In the genomic region with DNA sequence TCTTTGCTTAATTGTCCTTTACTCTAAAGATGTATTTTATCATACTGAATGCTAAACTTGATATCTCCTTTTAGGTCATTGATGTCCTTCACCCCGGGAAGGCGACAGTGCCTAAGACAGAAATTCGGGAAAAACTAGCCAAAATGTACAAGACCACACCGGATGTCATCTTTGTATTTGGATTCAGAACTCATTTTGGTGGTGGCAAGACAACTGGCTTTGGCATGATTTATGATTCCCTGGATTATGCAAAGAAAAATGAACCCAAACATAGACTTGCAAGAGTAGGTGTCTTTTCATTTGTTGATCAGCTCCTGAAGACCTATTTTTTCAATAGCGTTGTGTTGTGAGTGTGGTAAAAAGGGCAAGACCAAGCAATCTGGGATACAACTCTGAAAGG, we compare ENCODE assay signal across 12 cellular contexts. TPM values are rescaled to one million over a fixed set of nuclear protein-coding genes. Genes with fewer than 3 reads are reported as not detected.
DNase-seq lines count a peak whose midpoint lies in the region; ATAC-seq, FAIRE-seq and TF ChIP-seq lines count a peak whose summit lies in the region.
"Had no signal": no experiment of that assay in that cellular context is flagged by ENCODE, and none has a peak within 500 bp of the region (broad histone marks: within the 10 kb centered on the region; RNA-seq: fewer than 3 reads in every experiment).

No MANE protein-coding gene starts in this region.

- H3K4me3 ChIP-seq in AG10803 (ENCODE audit: low read length) (peak overlapping the region; percentile 98; the same call in 1 of the 2 replicates), HFF-Myc (replicated peaks; ENCODE audit: low read depth, low read length) (peak overlapping the region; percentile 78), mesendoderm (ENCODE audit: low read length) (no peak overlapping the region), esophagus muscularis mucosa (no peak overlapping the region)

- peaks cover 54% of the 10 kb centered on the region for H3K79me2 ChIP-seq in mesendoderm (ENCODE audit: control insufficient read depth, insufficient read depth, low read length)

- no peak overlapping the region for H3K18ac ChIP-seq in mesendoderm (ENCODE audit: low read length)

- no peak overlapping the region for H2AK5ac ChIP-seq in mesendoderm (ENCODE audit: low read length)

- peaks cover 14% of the 10 kb centered on the region for H3K79me1 ChIP-seq in mesendoderm (ENCODE audit: low read length)

- no peak overlapping the region for H2BK120ac ChIP-seq in mesendoderm (ENCODE audit: low read depth, low read length)

- H3K27me3 ChIP-seq in mesendoderm (ENCODE audit: insufficient read depth, low read length, poor library complexity) (no peaks in the 10 kb centered on the region), esophagus muscularis mucosa (no peaks in the 10 kb centered on the region)

- no peak overlapping the region for H3K4ac ChIP-seq in mesendoderm (ENCODE audit: low read depth, low read length)

- intact Hi-C loops in esophagus muscularis mucosa (cut with DNase I): no loop called here

- no peak overlapping the region for H2BK15ac ChIP-seq in mesendoderm (replicated peaks; ENCODE audit: low read depth)

- H4K5ac ChIP-seq in mesendoderm (ENCODE audit: low read length): no peak overlapping the region

- H3K4me1 ChIP-seq in mesendoderm (ENCODE audit: control insufficient read depth, low read depth, low read length): peaks cover 5% of the 10 kb centered on the region
- peaks cover 16 to 49% (median 47%) of the 10 kb centered on the region in 4 donors for H3K4me1 ChIP-seq in esophagus muscularis mucosa

- H3K36me3 ChIP-seq in mesendoderm (ENCODE audit: control insufficient read depth, insufficient read depth, low read length): peaks cover 24% of the 10 kb centered on the region
- H3K36me3 ChIP-seq in esophagus muscularis mucosa: peaks cover 38 to 54% (median 52%) of the 10 kb centered on the region in 4 donors

- WGBS in mesendoderm (ENCODE audit: extremely low coverage, insufficient coverage, low lambda C conversion rate): no CpG with 5 or more reads among the region's 5 CpGs
- 87% methylated on average over 5 of the region's 5 CpGs for WGBS in esophagus muscularis mucosa

- peak overlapping the region; percentile 96 for H3K9ac ChIP-seq in mesendoderm (ENCODE audit: low read length)

- no peak for FAIRE-seq in H54 (lab: Jason Lieb, UNC)
- FAIRE-seq: bronchial epithelial cell, islet of Langerhans had no signal

- no peak overlapping the region for H3K27ac Mint-ChIP-seq in activated naive CD8-positive, alpha-beta T cell treated with anti-CD3 and anti-CD28 coated beads, Interleukin-2, amount 10 ng/mL, durations not matched to agents 7 days and 5 days

- no peak overlapping the region for H3K23ac ChIP-seq in mesendoderm (ENCODE audit: low read length)

- H3K4me3 Mint-ChIP-seq in activated naive CD8-positive, alpha-beta T cell treated with anti-CD3 and anti-CD28 coated beads, Interleukin-2, amount 10 ng/mL, durations not matched to agents 7 days and 5 days: peak overlapping the region; percentile 90

- H3K27ac ChIP-seq in mesendoderm (ENCODE audit: low read depth, low read length) (no peak overlapping the region), esophagus muscularis mucosa (replicated peaks in 1 of 4) (peak overlapping the region in 2 of 4 donors; percentile 77 to 84), substantia nigra (ENCODE audit: low read depth, low read length, poor library complexity, severe bottlenecking) (no peak overlapping the region)

- H4K8ac ChIP-seq in mesendoderm (ENCODE audit: low read depth, low read length): no peak overlapping the region

- H2BK5ac ChIP-seq in mesendoderm (ENCODE audit: low read length): no peak overlapping the region

- H3K9me3 Mint-ChIP-seq in activated naive CD8-positive, alpha-beta T cell treated with anti-CD3 and anti-CD28 coated beads, Interleukin-2, amount 10 ng/mL, durations not matched to agents 7 days and 5 days: no peaks in the 10 kb centered on the region

- POLR2A ChIA-PET in activated naive CD8-positive, alpha-beta T cell treated with anti-CD3 and anti-CD28 coated beads, Interleukin-2, amount 10 ng/mL, durations not matched to agents 7 days and 5 days (lab: Charles Lee): no interaction called here

- TF ChIP-seq POLR2A in esophagus muscularis mucosa (IDR thresholded peaks at IDR 0.05; ENCODE audit: low read depth): no peak
- no peak for TF ChIP-seq POLR2A in H54 (IDR thresholded peaks at IDR 0.05; ENCODE audit: low read depth, low read length)

- no peaks in the 10 kb centered on the region for H3K27me3 Mint-ChIP-seq in activated naive CD8-positive, alpha-beta T cell treated with anti-CD3 and anti-CD28 coated beads, Interleukin-2, amount 10 ng/mL, durations not matched to agents 7 days and 5 days

- H3K4me2 ChIP-seq in mesendoderm (ENCODE audit: low read length): peak overlapping the region; percentile 82

- peaks cover 35% of the 10 kb centered on the region for H3K4me1 Mint-ChIP-seq in activated naive CD8-positive, alpha-beta T cell treated with anti-CD3 and anti-CD28 coated beads, Interleukin-2, amount 10 ng/mL, durations not matched to agents 7 days and 5 days

- TF ChIP-seq EP300 in esophagus muscularis mucosa (IDR thresholded peaks at IDR 0.05): no peak

- peaks cover 46% of the 10 kb centered on the region for H3K36me3 Mint-ChIP-seq in activated naive CD8-positive, alpha-beta T cell treated with anti-CD3 and anti-CD28 coated beads, Interleukin-2, amount 10 ng/mL, durations not matched to agents 7 days and 5 days

- H3K9me3 ChIP-seq in esophagus muscularis mucosa: no peaks in the 10 kb centered on the region

- H3K56ac ChIP-seq in mesendoderm (ENCODE audit: low read length): peak overlapping the region; percentile 84

- DNase-seq in AG10803 (ENCODE audit: low read depth) (no peak), HFF-Myc (ENCODE audit: extremely low read depth, low read depth) (no peak), mesendoderm (no peak), esophagus muscularis mucosa (ENCODE audit: extremely low spot score) (no peak), H54 (ENCODE audit: insufficient read length, low spot score) (no peak), substantia nigra (lab: John Stamatoyannopoulos, UW) (no peak), glomerular visceral epithelial cell (ENCODE audit: extremely low spot score) (no peak)
- DNase-seq in activated naive CD8-positive, alpha-beta T cell treated with anti-CD3 and anti-CD28 coated beads, Interleukin-2, amount 10 ng/mL, durations not matched to agents 7 days and 5 days: no peak
- DNase-seq: DMS53, NCI-H1694 had no signal

- TF ChIP-seq CTCF in AG10803 (conservative IDR thresholded peaks at IDR 0.05; ENCODE audit: low read length) (no peak), HFF-Myc (IDR thresholded peaks at IDR 0.05; ENCODE audit: low read depth, low read length, missing control alignments) (no peak), esophagus muscularis mucosa (IDR thresholded peaks at IDR 0.05) (no peak)

- no peak for ATAC-seq in activated naive CD8-positive, alpha-beta T cell treated with anti-CD3 and anti-CD28 coated beads, Interleukin-2, amount 10 ng/mL, durations not matched to agents 7 days and 5 days (ENCODE audit: low read depth)

RNA-seq across cellular contexts. Expression of a gene that starts 1.8 kb away (rescaled TPM):
- total RNA-seq in activated naive CD8-positive, alpha-beta T cell treated with anti-CD3 and anti-CD28 coated beads, Interleukin-2, amount 10 ng/mL, durations not matched to agents 7 days and 5 days: 1,000 to 10,000 TPM; 1,523 to 1,613 TPM
- 5,468 TPM for polyA plus RNA-seq in mesendoderm (2013, experiment 1 of 2)
- polyA plus RNA-seq in mesendoderm (2013, experiment 2 of 2): 5,481 TPM
- total RNA-seq in esophagus muscularis mucosa: 1,000 to 10,000 TPM; 1,283 to 2,770 (median 2,221) TPM

RNA-seq across cellular contexts. Expression of a gene that starts 6.1 kb away (rescaled TPM):
- total RNA-seq in activated naive CD8-positive, alpha-beta T cell treated with anti-CD3 and anti-CD28 coated beads, Interleukin-2, amount 10 ng/mL, durations not matched to agents 7 days and 5 days: 10 to 100 TPM; 18.7 to 20.2 TPM
- 14.8 TPM for polyA plus RNA-seq in mesendoderm (2013, experiment 1 of 2)
- polyA plus RNA-seq in mesendoderm (2013, experiment 2 of 2): 14.8 TPM
- total RNA-seq in esophagus muscularis mucosa: 10 to 100 TPM in 1 of 4 donors, 1 to 10 TPM in 3; 9.3 to 12.8 (median 9.9) TPM

Comparison
In these comparisons a context has a peak if more than half of its experiments do, and no peak if none do; other contexts are left out.
1. H3K4me3 ChIP-seq: peak in AG10803 (single experiment) and HFF-Myc (single experiment); none in mesendoderm (single experiment) and esophagus muscularis mucosa (0 of 4).